In the genomic region with DNA sequence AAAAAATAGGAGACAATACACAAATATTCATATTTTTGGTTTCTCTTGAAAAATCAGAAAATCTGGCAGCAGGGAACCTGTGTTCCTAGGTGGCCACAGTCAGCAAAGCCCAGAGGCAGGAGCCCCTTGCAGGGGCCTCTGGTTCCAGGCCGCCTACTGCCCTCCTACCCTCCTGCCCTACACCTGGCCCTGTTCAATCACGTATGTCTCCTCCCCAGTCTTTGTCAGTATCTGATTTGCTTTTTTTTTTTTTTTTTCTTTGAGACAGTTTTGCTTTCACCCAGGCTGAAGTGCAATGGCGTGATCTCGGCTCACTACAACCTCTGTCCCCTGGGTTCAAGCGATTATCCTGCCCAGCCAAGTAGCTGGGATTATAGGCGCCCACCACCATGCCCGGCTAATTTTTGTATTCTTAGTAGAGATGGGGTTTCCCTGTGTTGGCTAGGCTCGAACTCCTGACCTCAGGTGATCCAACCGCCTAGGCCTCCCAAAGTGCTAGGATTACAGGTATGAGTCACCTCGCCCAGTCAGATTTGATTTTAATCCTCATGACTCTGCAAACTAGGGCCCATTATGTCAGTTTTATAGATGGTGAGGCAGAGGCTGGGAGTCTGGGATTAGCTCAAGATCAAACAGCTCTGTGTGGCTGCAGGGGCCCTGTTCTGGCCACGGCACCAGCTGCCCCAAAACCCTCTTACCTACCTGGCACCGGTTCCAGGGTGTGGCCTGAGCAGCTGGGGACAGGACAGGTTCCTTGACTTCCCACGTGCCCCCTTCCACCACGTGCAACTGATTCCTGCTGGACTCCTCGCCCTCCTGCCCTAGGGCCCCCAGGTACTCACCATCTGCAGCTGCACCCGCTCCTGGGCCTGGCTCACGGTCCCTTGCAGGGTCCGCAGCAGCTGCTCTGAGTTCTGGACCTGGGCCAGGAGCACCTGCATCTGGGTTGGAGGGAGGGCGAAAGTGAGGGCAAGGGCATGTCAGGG, we compare ENCODE assay signal across 15 cellular contexts. TPM values are rescaled to one million over a fixed set of nuclear protein-coding genes. Genes with fewer than 3 reads are reported as not detected.
DNase-seq lines count a peak whose midpoint lies in the region; ATAC-seq, FAIRE-seq and TF ChIP-seq lines count a peak whose summit lies in the region.
"Had no signal": no experiment of that assay in that cellular context is flagged by ENCODE, and none has a peak within 500 bp of the region (broad histone marks: within the 10 kb centered on the region; RNA-seq: fewer than 3 reads in every experiment).

No MANE protein-coding gene starts in this region.

- no peaks in the 10 kb centered on the region for H3K27me3 Mint-ChIP-seq in MCF 10A (ENCODE audit: insufficient read depth, unreplicated experiment)
- no peaks in the 10 kb centered on the region for H3K27me3 Mint-ChIP-seq in effector memory CD8-positive, alpha-beta T cell

- no peaks in the 10 kb centered on the region for H3K4me1 Mint-ChIP-seq in MCF 10A (ENCODE audit: insufficient read depth, unreplicated experiment)
- H3K4me1 Mint-ChIP-seq in effector memory CD8-positive, alpha-beta T cell (ENCODE audit: low read depth in 2 of 2): no peaks in the 10 kb centered on the region
- H3K4me1 Mint-ChIP-seq: neural crest cell had no signal

- intact Hi-C loops in MCF 10A (cut with micrococcal nuclease): no loop called here
- intact Hi-C loops in breast epithelium (cut with DNase I; ENCODE audit: low total_unique reads): no loop called here
- intact Hi-C loops in kidney (cut with DNase I): no loop called here

- no peak for TF ChIP-seq CTCF in MCF 10A (IDR thresholded peaks at IDR 0.05; ENCODE audit: unreplicated experiment)
- TF ChIP-seq CTCF in breast epithelium (IDR thresholded peaks at IDR 0.05): no peak
- no peak for TF ChIP-seq CTCF in kidney (IDR thresholded peaks at IDR 0.05; ENCODE audit: borderline replicate concordance, extremely low read depth, insufficient read depth)

- CTCF ChIA-PET in MCF 10A (lab: Yijun Ruan, JAX): interaction anchor here (0.6 to 1.3 kb wide), 2 partner anchors 13 kb away, joined by 3 to 4 read pairs; no protein-coding TSS in a partner anchor

- no peaks in the 10 kb centered on the region for H3K27me3 ChIP-seq in breast epithelium
- H3K27me3 ChIP-seq: ascending aorta, BE2C had no signal

- TF ChIP-seq POLR2A in breast epithelium (IDR thresholded peaks at IDR 0.05): no peak

- H3K36me3 ChIP-seq in breast epithelium (peaks cover 4% of the 10 kb centered on the region), kidney (ENCODE audit: control insufficient read depth in 1 of 2, insufficient read depth in 2 of 2, low read length in 2 of 2) (peaks cover 6% of the 10 kb centered on the region in 2 donors)
- H3K36me3 ChIP-seq: BE2C had no signal

- no peak for FAIRE-seq in kidney (lab: Jason Lieb, UNC)

- H3K9ac ChIP-seq in kidney (ENCODE audit: low read length in 2 of 2): no peak overlapping the region

- no peak for ATAC-seq in effector memory CD8-positive, alpha-beta T cell (replicated peaks)
- ATAC-seq in GM21447 (IDR thresholded peaks at IDR 0.05; ENCODE audit: unreplicated experiment): no peak

- H3K9me3 Mint-ChIP-seq in MCF 10A (ENCODE audit: unreplicated experiment): no peaks in the 10 kb centered on the region
- no peaks in the 10 kb centered on the region for H3K9me3 Mint-ChIP-seq in effector memory CD8-positive, alpha-beta T cell
- H3K9me3 Mint-ChIP-seq: neural crest cell had no signal

- H3K27ac ChIP-seq in breast epithelium (no peak overlapping the region), kidney (ENCODE audit: low read depth in 2 of 2, low read length in 2 of 2) (no peak overlapping the region)
- H3K27ac ChIP-seq: ascending aorta, epithelial cell of prostate had no signal

- H3K4me1 ChIP-seq in breast epithelium (no peaks in the 10 kb centered on the region), kidney (ENCODE audit: control insufficient read depth in 1 of 2, insufficient read depth in 1 of 2, low read depth in 1 of 2, low read length in 2 of 2) (no peaks in the 10 kb centered on the region)
- H3K4me1 ChIP-seq: ascending aorta, BE2C had no signal

- DNase-seq in MCF 10A (ENCODE audit: unreplicated experiment): peak; percentile 12
- DNase-seq in breast epithelium (ENCODE audit: low spot score in 2 of 2): no peak
- DNase-seq in NCI-H82 (lab: John Stamatoyannopoulos, UW): peak; percentile 91
- DNase-seq in effector memory CD8-positive, alpha-beta T cell: no peak
- no peak for DNase-seq in AML-193 (lab: John Stamatoyannopoulos, UW)
- DNase-seq in kidney: no peak
- no peak for DNase-seq in stimulated activated CD4-positive, alpha-beta T cell treated with anti-CD3 and anti-CD28 coated beads, Interleukin-4, amount 100 ng/mL, for 1 hour
- DNase-seq: BE2C; stimulated activated CD8-positive, alpha-beta memory T cell treated with anti-CD3 and anti-CD28 coated beads, Interleukin-4, amount 100 ng/mL, for 48 hours; SW 1271 had no signal

- no peak overlapping the region for H3K4me3 Mint-ChIP-seq in MCF 10A (ENCODE audit: unreplicated experiment)
- H3K4me3 Mint-ChIP-seq in effector memory CD8-positive, alpha-beta T cell: no peak overlapping the region
- H3K4me3 Mint-ChIP-seq: neural crest cell had no signal

- peaks cover 12% of the 10 kb centered on the region for H3K36me3 Mint-ChIP-seq in MCF 10A (ENCODE audit: insufficient read depth, unreplicated experiment)
- peaks cover 68% of the 10 kb centered on the region for H3K36me3 Mint-ChIP-seq in effector memory CD8-positive, alpha-beta T cell (ENCODE audit: insufficient read depth)

- no TSS peak for BruUV-seq in MCF 10A (replicated peaks; lab: Mats Ljungman, UMichigan)

- POLR2A ChIA-PET in MCF 10A (lab: Yijun Ruan, JAX): no interaction called here

- H3K9me3 ChIP-seq in breast epithelium (no peaks in the 10 kb centered on the region), kidney (ENCODE audit: control insufficient read depth in 1 of 2, low read length in 2 of 2) (no peaks in the 10 kb centered on the region)
- H3K9me3 ChIP-seq: ascending aorta, BE2C had no signal

- H3K4me3 ChIP-seq in breast epithelium: no peak overlapping the region
- no peak overlapping the region for H3K4me3 ChIP-seq in kidney (ENCODE audit: low read length in 2 of 2)
- H3K4me3 ChIP-seq: ascending aorta, skin epidermis had no signal

- H3K27ac Mint-ChIP-seq in MCF 10A (ENCODE audit: low read depth, unreplicated experiment): no peak overlapping the region
- H3K27ac Mint-ChIP-seq in effector memory CD8-positive, alpha-beta T cell: peak overlapping the region; percentile 38 to 62

RNA-seq across cellular contexts. Expression of gene RABEP2, which starts 14.7 kb away (rescaled TPM):
- 10.7 and 17.8 TPM in 2 replicates for total RNA-seq in MCF 10A (2022)
- 10 to 100 TPM; 14.2 to 35.1 (median 25.6) TPM for total RNA-seq in breast epithelium
- 30.1 TPM for total RNA-seq in kidney
- polyA plus RNA-seq in kidney (ENCODE audit: insufficient read depth, low read depth, low replicate concordance): 21.0 TPM

RNA-seq across cellular contexts. Expression of gene CD19, which starts 21.4 kb away (rescaled TPM):
- total RNA-seq in MCF 10A (2022) (not detected in 2 replicates), breast epithelium (not detected), kidney (2.6 TPM)
- 0.47 TPM for polyA plus RNA-seq in kidney (ENCODE audit: insufficient read depth, low read depth, low replicate concordance)
- total RNA-seq: ascending aorta, neural crest cell had no signal

RNA-seq across cellular contexts. Expression of gene ATP2A1, which starts 32.1 kb away (rescaled TPM):
- 0.23 and 1.7 TPM in 2 replicates for total RNA-seq in MCF 10A (2022)
- total RNA-seq in breast epithelium: under 1 TPM; 0.15 to 0.48 (median 0.33) TPM
- total RNA-seq in kidney: 0.25 TPM
- 0.47 TPM for polyA plus RNA-seq in kidney (ENCODE audit: insufficient read depth, low read depth, low replicate concordance)
- total RNA-seq: ascending aorta had no signal

RNA-seq across cellular contexts. Expression of gene NFATC2IP, which starts 40.4 kb away (rescaled TPM):
- total RNA-seq in MCF 10A (2022): 39.5 and 41.3 TPM in 2 replicates
- total RNA-seq in breast epithelium: 10 to 100 TPM; 23.2 to 38.1 (median 27.9) TPM
- total RNA-seq in kidney: 31.0 TPM
- 8.9 TPM for polyA plus RNA-seq in kidney (ENCODE audit: insufficient read depth, low read depth, low replicate concordance)

RNA-seq across cellular contexts. Expression of gene SH2B1, which starts 46.7 kb away (rescaled TPM):
- total RNA-seq in MCF 10A (2022) (27.3 and 31.5 TPM in 2 replicates), breast epithelium (10 to 100 TPM; 20.0 to 28.8 (median 23.6) TPM), kidney (64.4 TPM)
- 44.8 TPM for polyA plus RNA-seq in kidney (ENCODE audit: insufficient read depth, low read depth, low replicate concordance)

Comparison
In these comparisons a context has a peak if more than half of its experiments do, and no peak if none do; other contexts are left out.
1. DNase-seq: peak in MCF 10A (single experiment) and NCI-H82 (single experiment); none in breast epithelium (0 of 2), effector memory CD8-positive, alpha-beta T cell (0 of 3), AML-193 (0 of 2), kidney (single experiment) and stimulated activated CD4-positive, alpha-beta T cell treated with anti-CD3 and anti-CD28 coated beads, Interleukin-4, amount 100 ng/mL, for 1 hour (single experiment).